1 cellular context compared by ENCODE assay signal in genomic region chr21:36320421-36321324, GRCh38.
TF ChIP-seq lines count a peak whose summit lies in the region.

No MANE protein-coding gene starts in this region.

TF ChIP-seq in HepG2, 621 proteins besides CTCF, POLR2A, EP300 and RAD21 (continued from another document and continues in another):
- TF ChIP-seq PRDM4 (CRISPR knock-in tag; IDR thresholded peaks at IDR 0.05; ENCODE audit: borderline replicate concordance) (no peak), GATAD2A (CRISPR knock-in tag; IDR thresholded peaks at IDR 0.05) (peak; percentile 21; the same call in 1 of the 2 replicates), HIVEP1 (CRISPR knock-in tag; IDR thresholded peaks at IDR 0.05) (no peak), SIN3A (IDR thresholded peaks at IDR 0.05; ENCODE audit: borderline replicate concordance, low read depth, low read length) (peak; percentile 31; the same call in 1 of the 2 replicates), ZNF816 (CRISPR knock-in tag; IDR thresholded peaks at IDR 0.05; ENCODE audit: borderline replicate concordance) (0 out of 2 replicates have a peak, but pooled peaks have one; percentile 43), ZNF639 (CRISPR knock-in tag; conservative IDR thresholded peaks at IDR 0.05) (no peak), RXRA (CRISPR knock-in tag; IDR thresholded peaks at IDR 0.05) (no peak), ZNF574 (CRISPR knock-in tag; IDR thresholded peaks at IDR 0.05) (no peak), NCOA5 (CRISPR knock-in tag; IDR thresholded peaks at IDR 0.05) (no peak), SKI (IDR thresholded peaks at IDR 0.05; ENCODE audit: partially characterized antibody) (no peak), ZNF737 (CRISPR knock-in tag; IDR thresholded peaks at IDR 0.05; ENCODE audit: borderline replicate concordance) (no peak), ZNF776 (CRISPR knock-in tag; IDR thresholded peaks at IDR 0.05) (no peak), PLSCR1 (CRISPR knock-in tag; IDR thresholded peaks at IDR 0.05; ENCODE audit: borderline replicate concordance) (no peak), ZBTB3 (CRISPR knock-in tag; IDR thresholded peaks at IDR 0.05; ENCODE audit: borderline replicate concordance, low read depth) (no peak), ZBTB25 (CRISPR knock-in tag; IDR thresholded peaks at IDR 0.05) (0 out of 2 replicates have a peak, but pooled peaks have one; percentile 41), ZNF468 (CRISPR knock-in tag; IDR thresholded peaks at IDR 0.05) (no peak), RBM22 (optimal IDR thresholded peaks at IDR 0.05; ENCODE audit: low read length) (no peak), MXD3 (CRISPR knock-in tag; IDR thresholded peaks at IDR 0.05) (no peak), ZNF562 (CRISPR knock-in tag; IDR thresholded peaks at IDR 0.05; ENCODE audit: borderline replicate concordance) (no peak), ZNF800 (CRISPR knock-in tag; IDR thresholded peaks at IDR 0.05) (0 out of 2 replicates have a peak, but pooled peaks have one; percentile 38), MYPOP (CRISPR knock-in tag; IDR thresholded peaks at IDR 0.05) (0 out of 2 replicates have a peak, but pooled peaks have one; percentile 45), REPIN1 (CRISPR knock-in tag; IDR thresholded peaks at IDR 0.05; ENCODE audit: borderline replicate concordance, low read depth) (no peak), ZNF674 (CRISPR knock-in tag; IDR thresholded peaks at IDR 0.05; ENCODE audit: low read depth) (no peak), UBTF (CRISPR knock-in tag; IDR thresholded peaks at IDR 0.05) (peak; percentile 37; the same call in 1 of the 2 replicates), ZNF101 (CRISPR knock-in tag; IDR thresholded peaks at IDR 0.05; ENCODE audit: borderline replicate concordance, low read depth) (no peak), BRD4 (CRISPR knock-in tag; IDR thresholded peaks at IDR 0.05) (no peak), ZFP82 (CRISPR knock-in tag; IDR thresholded peaks at IDR 0.05; ENCODE audit: borderline replicate concordance) (peak; percentile 77; the same call in 1 of the 2 replicates), DR1 (CRISPR knock-in tag; IDR thresholded peaks at IDR 0.05) (no peak), FOXP4 (CRISPR knock-in tag; IDR thresholded peaks at IDR 0.05) (no peak), KLF16 (CRISPR knock-in tag; IDR thresholded peaks at IDR 0.05) (0 out of 4 replicates have a peak, but pooled peaks of 1 of the 2 experiments have one; percentile 16), ZKSCAN1 (IDR thresholded peaks at IDR 0.05; ENCODE audit: low read length) (no peak), KAT7 (CRISPR knock-in tag; IDR thresholded peaks at IDR 0.05; ENCODE audit: borderline replicate concordance) (peak; percentile 29; the same call in 1 of the 2 replicates), ZNF775 (CRISPR knock-in tag; IDR thresholded peaks at IDR 0.05; ENCODE audit: borderline replicate concordance) (no peak), SNAPC5 (CRISPR knock-in tag; IDR thresholded peaks at IDR 0.05; ENCODE audit: borderline replicate concordance) (0 out of 2 replicates have a peak, but pooled peaks have one; percentile 67), FOXM1 (CRISPR knock-in tag; IDR thresholded peaks at IDR 0.05) (no peak), ZNF432 (CRISPR knock-in tag; IDR thresholded peaks at IDR 0.05; ENCODE audit: borderline replicate concordance) (no peak), KMT2B (CRISPR knock-in tag; IDR thresholded peaks at IDR 0.05) (no peak; the same call in 1 of the 2 replicates), KMT2A (CRISPR knock-in tag; IDR thresholded peaks at IDR 0.05) (peak; percentile 37; the same call in 1 of the 2 replicates), NFYC (CRISPR knock-in tag; IDR thresholded peaks at IDR 0.05) (no peak), ZBTB7A (CRISPR knock-in tag; IDR thresholded peaks at IDR 0.05) (0 out of 2 replicates have a peak, but pooled peaks have one; percentile 9), ZNF883 (CRISPR knock-in tag; IDR thresholded peaks at IDR 0.05; ENCODE audit: not compliant biosample characterization) (no peak), TCF12 (IDR thresholded peaks at IDR 0.05) (no peak), TCF12 (CRISPR knock-in tag; IDR thresholded peaks at IDR 0.05) (no peak), DNMT3B (CRISPR knock-in tag; conservative IDR thresholded peaks at IDR 0.05) (no peak)
